23 cellular contexts compared by ENCODE assay signal in genomic region chrX:138945219-138945618, GRCh38.
DNase-seq lines count a peak whose midpoint lies in the region; ATAC-seq and TF ChIP-seq lines count a peak whose summit lies in the region.
"Had no signal": no experiment of that assay in that cellular context is flagged by ENCODE, and none has a peak within 500 bp of the region (broad histone marks: within the 10 kb centered on the region; RNA-seq: fewer than 3 reads in every experiment).

No MANE protein-coding gene starts in this region.

- H3K27ac ChIP-seq in RWPE2 (ENCODE audit: poor library complexity, severe bottlenecking): no peak overlapping the region
- H3K27ac ChIP-seq: gastroesophageal sphincter, Peyer's patch, tibial artery had no signal

- H3K27ac Mint-ChIP-seq in HFFc6 (no peak overlapping the region), nephron progenitor cell (no peak overlapping the region)
- H3K27ac Mint-ChIP-seq: activated CD4-positive, alpha-beta memory T cell treated with anti-CD3 and anti-CD28 coated beads, Interleukin-2, amount 10 ng/mL, durations not matched to agents 7 days and 5 days; CD8-positive, alpha-beta T cell; progenitor cell of endocrine pancreas had no signal

- H3K4me3 Mint-ChIP-seq in HFFc6 (no peak overlapping the region), nephron progenitor cell (no peak overlapping the region)
- H3K4me3 Mint-ChIP-seq: activated CD4-positive, alpha-beta memory T cell treated with anti-CD3 and anti-CD28 coated beads, Interleukin-2, amount 10 ng/mL, durations not matched to agents 7 days and 5 days; CD8-positive, alpha-beta T cell had no signal

- no peaks in the 10 kb centered on the region for H3K27me3 ChIP-seq in RWPE2 (ENCODE audit: insufficient read depth, poor library complexity, severe bottlenecking)
- H3K27me3 ChIP-seq: gastroesophageal sphincter, Peyer's patch, tibial artery had no signal

- 0 out of 3 replicates have a peak, but pooled peaks have one; percentile 27 for ATAC-seq in RWPE2 (ENCODE audit: low read depth)
- ATAC-seq: CD8-positive, alpha-beta T cell; gastroesophageal sphincter; left lobe of liver; stimulated activated naive CD8-positive, alpha-beta T cell treated with anti-CD3 and anti-CD28 coated beads, Interleukin-15, Interleukin-2, amounts not matched to agents 100 U/mL and 50 U/mL, for 24 hours had no signal

- H3K4me3 ChIP-seq in RWPE2 (ENCODE audit: severe bottlenecking): no peak overlapping the region
- H3K4me3 ChIP-seq: gastroesophageal sphincter, Peyer's patch, smooth muscle cell, tibial artery had no signal

- no peaks in the 10 kb centered on the region for H3K9me3 ChIP-seq in RWPE2 (ENCODE audit: severe bottlenecking)
- H3K9me3 ChIP-seq: gastroesophageal sphincter, Peyer's patch, tibial artery had no signal

- DNase-seq in AG08395 (ENCODE audit: low spot score) (peak; percentile 9), HFFc6 (peak; percentile 0), RWPE2 (ENCODE audit: low spot score) (no peak), iris pigment epithelial cell (ENCODE audit: low read depth) (peak; percentile 54), NCI-H510A (lab: John Stamatoyannopoulos, UW) (no peak), nephron progenitor cell (no peak), NCI-H1694 treated with DMSO at 0.1 percent for 48 hours (lab: John Stamatoyannopoulos, UW) (no peak), NCI-H446 (lab: John Stamatoyannopoulos, UW) (no peak)
- DNase-seq: activated CD4-positive, alpha-beta memory T cell treated with anti-CD3 and anti-CD28 coated beads, Interleukin-2, amount 10 ng/mL, durations not matched to agents 7 days and 5 days; activated gamma-delta T cell treated with Interleukin-2 at 50 U/mL for 16 hours; CD8-positive, alpha-beta T cell; midbrain; NCI-H1694; NCI-H774; Peyer's patch; stimulated activated CD4-positive, alpha-beta T cell treated with anti-CD3 and anti-CD28 coated beads, Interleukin-2, amount 100 ng/mL, for 48 hours; stimulated activated naive CD8-positive, alpha-beta T cell treated with anti-CD3 and anti-CD28 coated beads, Interleukin-15, Interleukin-2, amounts not matched to agents 100 U/mL and 50 U/mL, for 24 hours; T1000; tibial artery had no signal

- H3K27me3 Mint-ChIP-seq in HFFc6 (ENCODE audit: insufficient read depth) (no peaks in the 10 kb centered on the region), nephron progenitor cell (ENCODE audit: low read depth, poor library complexity) (peaks cover 5% of the 10 kb centered on the region)
- H3K27me3 Mint-ChIP-seq: activated CD4-positive, alpha-beta memory T cell treated with anti-CD3 and anti-CD28 coated beads, Interleukin-2, amount 10 ng/mL, durations not matched to agents 7 days and 5 days; progenitor cell of endocrine pancreas had no signal

- H3K4me1 Mint-ChIP-seq in HFFc6 (ENCODE audit: low read depth) (no peaks in the 10 kb centered on the region), nephron progenitor cell (no peaks in the 10 kb centered on the region)
- H3K4me1 Mint-ChIP-seq: activated CD4-positive, alpha-beta memory T cell treated with anti-CD3 and anti-CD28 coated beads, Interleukin-2, amount 10 ng/mL, durations not matched to agents 7 days and 5 days had no signal

- no peaks in the 10 kb centered on the region for H3K36me3 ChIP-seq in RWPE2 (ENCODE audit: low read depth)
- H3K36me3 ChIP-seq: gastroesophageal sphincter, Peyer's patch, tibial artery had no signal

- H3K36me3 Mint-ChIP-seq in HFFc6 (ENCODE audit: low read depth): no peaks in the 10 kb centered on the region
- no peaks in the 10 kb centered on the region for H3K36me3 Mint-ChIP-seq in nephron progenitor cell (ENCODE audit: low read depth)
- H3K36me3 Mint-ChIP-seq: CD8-positive, alpha-beta T cell had no signal

- H3K9me3 Mint-ChIP-seq in HFFc6 (0 out of 2 replicates have a peak, but pooled peaks cover 5% of the 10 kb centered on the region), nephron progenitor cell (peaks cover 19% of the 10 kb centered on the region)
- H3K9me3 Mint-ChIP-seq: activated CD4-positive, alpha-beta memory T cell treated with anti-CD3 and anti-CD28 coated beads, Interleukin-2, amount 10 ng/mL, durations not matched to agents 7 days and 5 days; CD8-positive, alpha-beta T cell had no signal

- no peaks in the 10 kb centered on the region for H3K4me1 ChIP-seq in RWPE2 (ENCODE audit: insufficient read depth, poor library complexity, severe bottlenecking)
- H3K4me1 ChIP-seq: gastroesophageal sphincter, Peyer's patch, tibial artery had no signal

- no peak for TF ChIP-seq CTCF in HFFc6 (IDR thresholded peaks at IDR 0.05)
- TF ChIP-seq CTCF in RWPE2 (IDR thresholded peaks at IDR 0.05; ENCODE audit: poor library complexity, severe bottlenecking): no peak
- TF ChIP-seq CTCF in nephron progenitor cell (IDR thresholded peaks at IDR 0.05): no peak

Comparison
In these comparisons a context has a peak if more than half of its experiments do, and no peak if none do; other contexts are left out.
1. DNase-seq: peak in AG08395 (single experiment), HFFc6 (single experiment) and iris pigment epithelial cell (single experiment); none in RWPE2 (single experiment), NCI-H510A (single experiment), nephron progenitor cell (single experiment), NCI-H1694 treated with DMSO at 0.1 percent for 48 hours (single experiment) and NCI-H446 (0 of 2).